In genomic region chr5:177553671-177554429, GRCh38 we compare ENCODE assay signal across 1 cellular context.
TF ChIP-seq lines count a peak whose summit lies in the region.

No MANE protein-coding gene starts in this region.

TF ChIP-seq in HepG2, 621 proteins besides CTCF, POLR2A, EP300 and RAD21 (continued from another document):
- TF ChIP-seq, protein P1, sequence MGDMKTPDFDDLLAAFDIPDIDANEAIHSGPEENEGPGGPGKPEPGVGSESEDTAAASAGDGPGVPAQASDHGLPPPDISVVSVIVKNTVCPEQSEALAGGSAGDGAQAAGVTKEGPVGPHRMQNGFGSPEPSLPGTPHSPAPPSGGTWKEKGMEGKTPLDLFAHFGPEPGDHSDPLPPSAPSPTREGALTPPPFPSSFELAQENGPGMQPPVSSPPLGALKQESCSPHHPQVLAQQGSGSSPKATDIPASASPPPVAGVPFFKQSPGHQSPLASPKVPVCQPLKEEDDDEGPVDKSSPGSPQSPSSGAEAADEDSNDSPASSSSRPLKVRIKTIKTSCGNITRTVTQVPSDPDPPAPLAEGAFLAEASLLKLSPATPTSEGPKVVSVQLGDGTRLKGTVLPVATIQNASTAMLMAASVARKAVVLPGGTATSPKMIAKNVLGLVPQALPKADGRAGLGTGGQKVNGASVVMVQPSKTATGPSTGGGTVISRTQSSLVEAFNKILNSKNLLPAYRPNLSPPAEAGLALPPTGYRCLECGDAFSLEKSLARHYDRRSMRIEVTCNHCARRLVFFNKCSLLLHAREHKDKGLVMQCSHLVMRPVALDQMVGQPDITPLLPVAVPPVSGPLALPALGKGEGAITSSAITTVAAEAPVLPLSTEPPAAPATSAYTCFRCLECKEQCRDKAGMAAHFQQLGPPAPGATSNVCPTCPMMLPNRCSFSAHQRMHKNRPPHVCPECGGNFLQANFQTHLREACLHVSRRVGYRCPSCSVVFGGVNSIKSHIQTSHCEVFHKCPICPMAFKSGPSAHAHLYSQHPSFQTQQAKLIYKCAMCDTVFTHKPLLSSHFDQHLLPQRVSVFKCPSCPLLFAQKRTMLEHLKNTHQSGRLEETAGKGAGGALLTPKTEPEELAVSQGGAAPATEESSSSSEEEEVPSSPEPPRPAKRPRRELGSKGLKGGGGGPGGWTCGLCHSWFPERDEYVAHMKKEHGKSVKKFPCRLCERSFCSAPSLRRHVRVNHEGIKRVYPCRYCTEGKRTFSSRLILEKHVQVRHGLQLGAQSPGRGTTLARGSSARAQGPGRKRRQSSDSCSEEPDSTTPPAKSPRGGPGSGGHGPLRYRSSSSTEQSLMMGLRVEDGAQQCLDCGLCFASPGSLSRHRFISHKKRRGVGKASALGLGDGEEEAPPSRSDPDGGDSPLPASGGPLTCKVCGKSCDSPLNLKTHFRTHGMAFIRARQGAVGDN (CRISPR knock-in tag; IDR thresholded peaks at IDR 0.05), result peak; percentile 30; the same call in 1 of the 2 replicates
- TF ChIP-seq ZNF788 (CRISPR knock-in tag; IDR thresholded peaks at IDR 0.05; ENCODE audit: borderline replicate concordance), result peak; percentile 40; the same call in 1 of the 2 replicates
